Comparison of ENCODE assay signal across 8 cellular contexts in genomic region chr10:84328303-84329093, GRCh38. TPM values are rescaled to one million over a fixed set of nuclear protein-coding genes. Genes with fewer than 3 reads are reported as not detected.
A peak's percentile ranks its signal among the peaks of the same experiment; 100 is the strongest.
DNase-seq lines count a peak whose midpoint lies in the region; ATAC-seq and TF ChIP-seq lines count a peak whose summit lies in the region.

Gene CCSER2, plus strand, starts transcription at chr10:84328589. Its CDS starts 42,464 bp downstream, at chr10:84371053.

- peak; percentile 65 for ATAC-seq in HG02840 (IDR thresholded peaks at IDR 0.05; ENCODE audit: low FRiP score, unreplicated experiment)

- no peaks in the 10 kb centered on the region for H3K9me2 ChIP-seq in hepatocyte (replicated peaks; ENCODE audit: insufficient read depth)

- H3K4me3 ChIP-seq in hepatocyte (peak within 1 kb of the TSS; percentile 58), retinal pigment epithelial cell (ENCODE audit: low read length) (peak within 1 kb of the TSS; percentile 64)

- peak within 1 kb of the TSS; percentile 72 for H3K4me2 ChIP-seq in hepatocyte

- peaks cover 10% of the 10 kb centered on the region for H3K4me1 ChIP-seq in hepatocyte (ENCODE audit: insufficient read depth)

- H3K9me3 ChIP-seq in hepatocyte (ENCODE audit: low read depth) = no peaks in the 10 kb centered on the region

- no peaks in the 10 kb centered on the region for H3K27me3 ChIP-seq in hepatocyte

- 1% methylated on average over 15 of the region's 105 CpGs for WGBS in hepatocyte (ENCODE audit: low lambda C conversion rate, missing lambda C conversion rate)

- no peaks in the 10 kb centered on the region for H3K36me3 ChIP-seq in hepatocyte (replicated peaks; ENCODE audit: insufficient read depth, low read depth)

- no peak for TF ChIP-seq CTCF in hepatocyte (IDR thresholded peaks at IDR 0.05; ENCODE audit: poor library complexity)
- TF ChIP-seq CTCF in retinal pigment epithelial cell (conservative IDR thresholded peaks at IDR 0.05; ENCODE audit: low read depth, low read length) = no peak

- H3K27ac ChIP-seq in hepatocyte = peak within 1 kb of the TSS; percentile 98

- peaks cover 43% of the 10 kb centered on the region for H3K79me2 ChIP-seq in hepatocyte

- peaks cover 33% of the 10 kb centered on the region for H4K20me1 ChIP-seq in hepatocyte (ENCODE audit: insufficient read depth, poor library complexity, severe bottlenecking)

- DNase-seq in NCI-H1436 (lab: John Stamatoyannopoulos, UW) (peak; percentile 89), NCI-H1436 treated with DMSO at 0.1 percent for 48 hours (lab: John Stamatoyannopoulos, UW) (no peak), NCI-H146 (lab: John Stamatoyannopoulos, UW) (peak; percentile 95), T1000 (lab: John Stamatoyannopoulos, UW) (peak; percentile 97), astrocyte of the hippocampus (ENCODE audit: low read depth, low spot score) (peak; percentile 99), hepatocyte (ENCODE audit: low spot score) (peak; percentile 99), retinal pigment epithelial cell (ENCODE audit: low read depth) (peak; percentile 78)

- peak within 1 kb of the TSS; percentile 58 for H2AFZ ChIP-seq in hepatocyte

RNA-seq across cellular contexts. Expression of gene CCSER2, which starts in this region (rescaled TPM):
- 36.5 and 41.1 TPM in 2 replicates for total RNA-seq in hepatocyte
- 28.7 and 39.7 TPM in 2 replicates for polyA plus RNA-seq in hepatocyte
